In genomic region chr17:7614422-7615264, GRCh38 we compare ENCODE assay signal across 8 cellular contexts. TPM values are rescaled to one million over a fixed set of nuclear protein-coding genes. Genes with fewer than 3 reads are reported as not detected.
DNase-seq lines count a peak whose midpoint lies in the region; ATAC-seq, FAIRE-seq and TF ChIP-seq lines count a peak whose summit lies in the region.

FXR2 (minus strand) TSS chr17:7614897; CDS start chr17:7614532, 365 bp downstream.

- H3K4me1 Mint-ChIP-seq in activated naive CD8-positive, alpha-beta T cell treated with anti-CD3 and anti-CD28 coated beads, Interleukin-2, amount 50 U/mL, for 24 hours: peaks cover 38% of the 10 kb centered on the region

- peak; percentile 95 for FAIRE-seq in pancreas (lab: Jason Lieb, UNC)

- DNase-seq in NCI-H1417 treated with DMSO at 0.1 percent for 48 hours (lab: John Stamatoyannopoulos, UW): peak; percentile 99
- DNase-seq in SW480 (ENCODE audit: low spot score): peak; percentile 99
- DNase-seq in activated naive CD8-positive, alpha-beta T cell treated with anti-CD3 and anti-CD28 coated beads, Interleukin-2, amount 50 U/mL, for 24 hours: peak; percentile 99
- DNase-seq in Right ventricle myocardium inferior (ENCODE audit: missing footprints): peak; percentile 100
- peak; percentile 97 to 100 (median 100) for DNase-seq in pancreas
- DNase-seq in tibial artery: peak; percentile 100

- H3K27me3 ChIP-seq in pancreas (no peaks in the 10 kb centered on the region), tibial artery (no peaks in the 10 kb centered on the region)

- H3K9me3 Mint-ChIP-seq in activated naive CD8-positive, alpha-beta T cell treated with anti-CD3 and anti-CD28 coated beads, Interleukin-2, amount 50 U/mL, for 24 hours: no peaks in the 10 kb centered on the region

- peak within 1 kb of the TSS; percentile 95 for H3K27ac Mint-ChIP-seq in activated naive CD8-positive, alpha-beta T cell treated with anti-CD3 and anti-CD28 coated beads, Interleukin-2, amount 50 U/mL, for 24 hours

- WGBS in pancreas, 2 donors: 0 to 1% methylated on average over 49 to 94 of the region's 94 CpGs

- TF ChIP-seq CTCF in GM12874 (IDR thresholded peaks at IDR 0.05; ENCODE audit: insufficient read depth, low read depth, low read length) (peak; percentile 83), pancreas (IDR thresholded peaks at IDR 0.05) (peak; percentile 29 to 63 (median 52)), tibial artery (IDR thresholded peaks at IDR 0.05) (peak; percentile 63 to 65)

- ATAC-seq in HG02763 (IDR thresholded peaks at IDR 0.05; ENCODE audit: unreplicated experiment) (peak; percentile 85), Right ventricle myocardium inferior (peak; percentile 99), pancreas (peak; percentile 93 to 98 (median 94))
- ATAC-seq in activated naive CD8-positive, alpha-beta T cell treated with anti-CD3 and anti-CD28 coated beads, Interleukin-2, amount 50 U/mL, for 24 hours: peak; percentile 94

- intact Hi-C loops in Right ventricle myocardium inferior (cut with DNase I) (loop anchor here (1.0 kb wide), 1 partner anchor 74 kb away; the partner anchor contains the start of gene WRAP53), pancreas (cut with DNase I) (no loop called here), tibial artery (cut with DNase I; ENCODE audit: low total_unique reads) (no loop called here)

- peaks cover 1% of the 10 kb centered on the region for H3K27me3 Mint-ChIP-seq in activated naive CD8-positive, alpha-beta T cell treated with anti-CD3 and anti-CD28 coated beads, Interleukin-2, amount 50 U/mL, for 24 hours

- H3K27ac ChIP-seq in pancreas: peak within 1 kb of the TSS; percentile 75 to 89 (median 84)
- H3K27ac ChIP-seq in tibial artery: peak within 1 kb of the TSS; percentile 83 to 87

- H3K4me3 ChIP-seq in pancreas (peak within 1 kb of the TSS; percentile 51 to 80 (median 72)), tibial artery (peak within 1 kb of the TSS; percentile 82 to 84)

- H3K4me1 ChIP-seq in pancreas: peaks cover 10 to 23% (median 19%) of the 10 kb centered on the region in 3 donors
- peaks cover 0 to 43% (median 28%) of the 10 kb centered on the region in 4 donors for H3K4me1 ChIP-seq in tibial artery

- H3K9me3 ChIP-seq in pancreas: no peaks in the 10 kb centered on the region
- no peaks in the 10 kb centered on the region for H3K9me3 ChIP-seq in tibial artery

- H3K36me3 ChIP-seq in pancreas (no peaks in the 10 kb centered on the region), tibial artery (peaks cover 0 to 12% (median 0%) of the 10 kb centered on the region in 3 donors)

- H3K4me3 Mint-ChIP-seq in activated naive CD8-positive, alpha-beta T cell treated with anti-CD3 and anti-CD28 coated beads, Interleukin-2, amount 50 U/mL, for 24 hours: peak within 1 kb of the TSS; percentile 89

- H3K36me3 Mint-ChIP-seq in activated naive CD8-positive, alpha-beta T cell treated with anti-CD3 and anti-CD28 coated beads, Interleukin-2, amount 50 U/mL, for 24 hours (ENCODE audit: low read depth): peaks cover 17% of the 10 kb centered on the region

RNA-seq across cellular contexts. Expression of gene FXR2, which starts in this region (rescaled TPM):
- total RNA-seq in Right ventricle myocardium inferior: 103 TPM
- 10 to 100 TPM in 4 of 6 donors, 1 to 10 TPM in 2; 7.8 to 16.6 (median 12.3) TPM for total RNA-seq in pancreas
- 10 to 100 TPM; 19.8 to 25.6 TPM for polyA plus RNA-seq in pancreas

Comparison
In these comparisons a context has a peak if more than half of its experiments do, and no peak if none do; other contexts are left out.
1. Peak in every context shown above with its lines: DNase-seq, ATAC-seq, H3K4me3 ChIP-seq and H3K27ac ChIP-seq.